8 cellular contexts compared by ENCODE assay signal in genomic region chr3:13480340-13481318, GRCh38. TPM values are rescaled to one million over a fixed set of nuclear protein-coding genes. Genes with fewer than 3 reads are reported as not detected.
DNase-seq lines count a peak whose midpoint lies in the region; ATAC-seq and TF ChIP-seq lines count a peak whose summit lies in the region.

No MANE protein-coding gene starts in this region.

- H3K27me3 Mint-ChIP-seq in mesothelial cell of epicardium (ENCODE audit: low read depth): no peaks in the 10 kb centered on the region

- H3K9me3 Mint-ChIP-seq in mesothelial cell of epicardium: no peaks in the 10 kb centered on the region

- H3K4me3 ChIP-seq in GM12864 (ENCODE audit: low read depth, low read length): peak overlapping the region; percentile 48

- peak overlapping the region; percentile 53 for H3K27ac Mint-ChIP-seq in mesothelial cell of epicardium

- ATAC-seq in HG02759 (IDR thresholded peaks at IDR 0.05; ENCODE audit: unreplicated experiment): peak; percentile 31

- no peak for DNase-seq in GM12864 (ENCODE audit: low read depth)
- peak; percentile 43 for DNase-seq in T-helper 22 cell (ENCODE audit: low read depth)
- peak; percentile 48 for DNase-seq in effector CD8-positive, alpha-beta T cell (lab: John Stamatoyannopoulos, UW)
- no peak for DNase-seq in mesothelial cell of epicardium (ENCODE audit: low spot score in 2 of 2, unreplicated experiment in 2 of 2)
- no peak for DNase-seq in NCI-H2171 (lab: John Stamatoyannopoulos, UW)
- DNase-seq in dedifferentiated amniotic fluid mesenchymal stem cell (ENCODE audit: extremely low spot score): no peak

- peaks cover 4% of the 10 kb centered on the region for H3K36me3 Mint-ChIP-seq in mesothelial cell of epicardium

- peak overlapping the region; percentile 82 for H3K4me3 Mint-ChIP-seq in mesothelial cell of epicardium

- TF ChIP-seq CTCF in GM12864 (IDR thresholded peaks at IDR 0.05; ENCODE audit: low read depth, low read length, missing control alignments) (no peak), mesothelial cell of epicardium (IDR thresholded peaks at IDR 0.05; ENCODE audit: unreplicated experiment) (no peak)

- peaks cover 55% of the 10 kb centered on the region for H3K4me1 Mint-ChIP-seq in mesothelial cell of epicardium

- H3K27ac ChIP-seq in temporal lobe (ENCODE audit: low read depth, low read length): peak overlapping the region; percentile 96

RNA-seq across cellular contexts. Expression of gene HDAC11, which starts 0.5 kb away (rescaled TPM):
- total RNA-seq in mesothelial cell of epicardium (15.4 to 19.1 TPM (median 16.4 TPM) in 3 replicates), temporal lobe (13.5 TPM)

Comparison
In these comparisons a context has a peak if more than half of its experiments do, and no peak if none do; other contexts are left out.
1. DNase-seq: peak in T-helper 22 cell (single experiment) and effector CD8-positive, alpha-beta T cell (single experiment); none in GM12864 (single experiment), mesothelial cell of epicardium (0 of 2), NCI-H2171 (single experiment) and dedifferentiated amniotic fluid mesenchymal stem cell (single experiment).